In the genomic region with DNA sequence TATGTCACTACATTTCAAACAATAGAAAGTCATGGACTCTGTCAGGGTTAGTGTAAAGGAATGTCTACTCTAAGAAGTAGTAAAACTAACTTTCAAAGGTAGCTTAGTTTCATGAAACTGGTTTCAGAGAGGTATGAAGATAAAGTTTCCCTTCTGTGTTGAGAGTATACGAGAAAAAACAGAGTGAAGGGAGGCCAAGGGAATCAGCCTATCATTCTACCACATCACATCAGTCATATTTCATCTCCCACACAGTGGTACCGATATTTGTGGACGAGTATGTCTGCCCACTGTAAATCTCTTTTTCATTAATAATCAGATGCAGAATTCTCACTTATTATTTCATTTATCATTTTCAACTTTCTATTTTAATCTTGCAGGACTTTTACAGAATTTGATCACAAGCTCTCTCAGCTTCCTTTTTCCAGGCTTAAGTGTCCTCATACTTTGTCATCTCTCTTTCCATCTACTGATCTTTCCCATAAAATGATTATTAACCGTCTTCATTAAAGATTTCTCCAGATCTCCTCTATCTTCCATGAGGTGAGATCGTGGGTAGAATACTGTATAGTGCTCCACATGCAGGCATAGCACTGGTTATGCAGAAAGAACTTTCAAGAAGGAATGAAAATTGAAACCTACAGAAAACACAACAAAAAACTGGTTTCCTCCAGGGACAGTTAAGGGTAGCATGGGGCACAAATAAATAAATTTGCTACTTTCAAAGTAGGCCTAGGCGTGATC, we compare ENCODE assay signal across 9 cellular contexts. TPM values are rescaled to one million over a fixed set of nuclear protein-coding genes. Genes with fewer than 3 reads are reported as not detected.
DNase-seq lines count a peak whose midpoint lies in the region; ATAC-seq and TF ChIP-seq lines count a peak whose summit lies in the region.
"Had no signal": no experiment of that assay in that cellular context is flagged by ENCODE, and none has a peak within 500 bp of the region (broad histone marks: within the 10 kb centered on the region; RNA-seq: fewer than 3 reads in every experiment).

No MANE protein-coding gene starts in this region.

- ATAC-seq in activated CD8-positive, alpha-beta memory T cell treated with anti-CD3 and anti-CD28 coated beads, Interleukin-2, amount 10 ng/mL, durations not matched to agents 7 days and 5 days = peak; percentile 18

- no peak for TF ChIP-seq POLR2A in testis (IDR thresholded peaks at IDR 0.05)

- H3K4me3 ChIP-seq in SK-N-SH (ENCODE audit: low read depth in 2 of 2, low read length in 1 of 2) = peak overlapping the region; percentile 55 to 71; a peak in 3 of 4 replicates
- H3K4me3 ChIP-seq in iPS-18a (ENCODE audit: low read length) = peak overlapping the region; percentile 95
- H3K4me3 ChIP-seq in testis = peak overlapping the region; percentile 42 to 64

- H3K36me3 ChIP-seq in SK-N-SH (replicated peaks in 1 of 2; ENCODE audit: control insufficient read depth in 1 of 2, insufficient read depth in 2 of 2, low read length in 1 of 2) (no peaks in the 10 kb centered on the region), iPS-18a (ENCODE audit: control insufficient read depth, low read depth, low read length) (no peaks in the 10 kb centered on the region), testis (ENCODE audit: low read depth, missing control alignments) (no peaks in the 10 kb centered on the region)

- TF ChIP-seq CTCF in SK-N-SH (IDR thresholded peaks at IDR 0.05) = no peak
- no peak for TF ChIP-seq CTCF in testis (IDR thresholded peaks at IDR 0.05)

- no peaks in the 10 kb centered on the region for H4K20me1 ChIP-seq in SK-N-SH (ENCODE audit: insufficient read depth)

- no peaks in the 10 kb centered on the region for H3K27me3 Mint-ChIP-seq in activated CD8-positive, alpha-beta memory T cell treated with anti-CD3 and anti-CD28 coated beads, Interleukin-2, amount 10 ng/mL, durations not matched to agents 7 days and 5 days

- WGBS in SK-N-SH (ENCODE audit: low lambda C conversion rate) = 26% methylated on average over 6 of the region's 6 CpGs
- 32 to 40% methylated on average over 6 of the region's 6 CpGs for WGBS in testis, 2 donors

- no peak for DNase-seq in activated CD8-positive, alpha-beta memory T cell treated with anti-CD3 and anti-CD28 coated beads, Interleukin-2, amount 10 ng/mL, durations not matched to agents 7 days and 5 days
- no peak for DNase-seq in activated CD8-positive, alpha-beta memory T cell treated with anti-CD3 and anti-CD28 coated beads, Interleukin-2, amount 50 U/mL, for 48 hours
- DNase-seq in SK-N-SH (no peak), testis (no peak), DMS79 (lab: John Stamatoyannopoulos, UW) (no peak), amniotic stem cell (lab: John Stamatoyannopoulos, UW) (no peak), T-helper 9 cell (no peak)
- DNase-seq: activated CD4-positive, alpha-beta T cell treated with anti-CD3 and anti-CD28 coated beads for 1 hour had no signal

- no peak for TF ChIP-seq EP300 in SK-N-SH (IDR thresholded peaks at IDR 0.05; ENCODE audit: borderline replicate concordance in 1 of 2, low read depth in 1 of 2, low read length in 1 of 2)

- H3K9me3 ChIP-seq in SK-N-SH (no peaks in the 10 kb centered on the region), iPS-18a (ENCODE audit: control insufficient read depth, low read depth, low read length) (no peaks in the 10 kb centered on the region), testis (no peaks in the 10 kb centered on the region)

- H3K4me1 ChIP-seq in SK-N-SH (ENCODE audit: control insufficient read depth in 1 of 2, insufficient read depth in 2 of 2, low read depth in 1 of 2, low read length in 1 of 2) = peaks cover 0 to 6% of the 10 kb centered on the region in 2 experiments; a peak in 3 of 4 replicates
- peaks cover 10% of the 10 kb centered on the region for H3K4me1 ChIP-seq in iPS-18a (ENCODE audit: control insufficient read depth, low read depth, low read length)
- peaks cover 9% of the 10 kb centered on the region for H3K4me1 ChIP-seq in testis

- H3K27ac Mint-ChIP-seq in activated CD8-positive, alpha-beta memory T cell treated with anti-CD3 and anti-CD28 coated beads, Interleukin-2, amount 10 ng/mL, durations not matched to agents 7 days and 5 days = peak overlapping the region; percentile 87

- no peak overlapping the region for H3K9ac ChIP-seq in SK-N-SH
- H3K9ac ChIP-seq in iPS-18a (ENCODE audit: low read length) = no peak overlapping the region

- CTCF ChIA-PET in activated CD8-positive, alpha-beta memory T cell treated with anti-CD3 and anti-CD28 coated beads, Interleukin-2, amount 10 ng/mL, durations not matched to agents 7 days and 5 days (lab: Charles Lee) = interaction anchor here (0.6 to 2.9 kb wide), 26 partner anchors 8 to 794 kb away, joined by 3 to 18 read pairs (median 4); partner anchors contain the start of genes AIM2 and IFI16
- CTCF ChIA-PET in SK-N-SH (lab: Yijun Ruan, JAX) = interaction anchor here (0.7 to 1.7 kb wide), 15 partner anchors 8 to 794 kb away, joined by 3 to 20 read pairs (median 4); partner anchors contain the start of genes AIM2 and IFI16

- H3K79me2 ChIP-seq in SK-N-SH (ENCODE audit: insufficient read depth) = no peaks in the 10 kb centered on the region

- H3K27me3 ChIP-seq in SK-N-SH (ENCODE audit: insufficient read depth) (no peaks in the 10 kb centered on the region), iPS-18a (ENCODE audit: control insufficient read depth, insufficient read depth, low read length) (no peaks in the 10 kb centered on the region), testis (no peaks in the 10 kb centered on the region)

- POLR2A ChIA-PET in SK-N-SH (lab: Yijun Ruan, JAX) = no interaction called here

- peaks cover 38% of the 10 kb centered on the region for H3K4me1 Mint-ChIP-seq in activated CD8-positive, alpha-beta memory T cell treated with anti-CD3 and anti-CD28 coated beads, Interleukin-2, amount 10 ng/mL, durations not matched to agents 7 days and 5 days

- H3K4me2 ChIP-seq in SK-N-SH = peak overlapping the region; percentile 85

- intact Hi-C loops in testis (cut with DNase I; ENCODE audit: low total_unique reads) = no loop called here

- H3K4me3 Mint-ChIP-seq in activated CD8-positive, alpha-beta memory T cell treated with anti-CD3 and anti-CD28 coated beads, Interleukin-2, amount 10 ng/mL, durations not matched to agents 7 days and 5 days = peak overlapping the region; percentile 44

- H3F3A ChIP-seq in SK-N-SH (replicated peaks; ENCODE audit: insufficient read depth) = peaks cover 11% of the 10 kb centered on the region

- H3K9me3 Mint-ChIP-seq in activated CD8-positive, alpha-beta memory T cell treated with anti-CD3 and anti-CD28 coated beads, Interleukin-2, amount 10 ng/mL, durations not matched to agents 7 days and 5 days (ENCODE audit: low read depth) = no peaks in the 10 kb centered on the region

- peaks cover 33% of the 10 kb centered on the region for H3K36me3 Mint-ChIP-seq in activated CD8-positive, alpha-beta memory T cell treated with anti-CD3 and anti-CD28 coated beads, Interleukin-2, amount 10 ng/mL, durations not matched to agents 7 days and 5 days

- peak overlapping the region; percentile 96 for H2AFZ ChIP-seq in SK-N-SH (ENCODE audit: low read depth)

- no peaks in the 10 kb centered on the region for H3K9me2 ChIP-seq in SK-N-SH

- TF ChIP-seq RAD21 in SK-N-SH (IDR thresholded peaks at IDR 0.05; ENCODE audit: low read length) = no peak

- H3K27ac ChIP-seq in SK-N-SH (ENCODE audit: low read depth in 2 of 2, low read length in 1 of 2) = no peak overlapping the region
- no peak overlapping the region for H3K27ac ChIP-seq in iPS-18a (ENCODE audit: low read length)
- H3K27ac ChIP-seq in testis = peak overlapping the region; percentile 86 to 91

TF ChIP-seq in SK-N-SH, 30 proteins besides CTCF, POLR2A, EP300 and RAD21 (continues in another document):
- TF ChIP-seq NRF1 (IDR thresholded peaks at IDR 0.05; ENCODE audit: low read depth, low read length) = no peak
- TF ChIP-seq NFIC (IDR thresholded peaks at IDR 0.05; ENCODE audit: borderline replicate concordance) = no peak
- no peak for TF ChIP-seq USF2 (IDR thresholded peaks at IDR 0.05; ENCODE audit: borderline replicate concordance, low read depth, low read length)
- no peak for TF ChIP-seq TAF1 (IDR thresholded peaks at IDR 0.05; ENCODE audit: borderline replicate concordance, low read depth, low read length)
- TF ChIP-seq, protein P1, sequence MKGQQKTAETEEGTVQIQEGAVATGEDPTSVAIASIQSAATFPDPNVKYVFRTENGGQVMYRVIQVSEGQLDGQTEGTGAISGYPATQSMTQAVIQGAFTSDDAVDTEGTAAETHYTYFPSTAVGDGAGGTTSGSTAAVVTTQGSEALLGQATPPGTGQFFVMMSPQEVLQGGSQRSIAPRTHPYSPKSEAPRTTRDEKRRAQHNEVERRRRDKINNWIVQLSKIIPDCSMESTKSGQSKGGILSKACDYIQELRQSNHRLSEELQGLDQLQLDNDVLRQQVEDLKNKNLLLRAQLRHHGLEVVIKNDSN (IDR thresholded peaks at IDR 0.05; ENCODE audit: borderline replicate concordance, low read depth) = no peak
- no peak for TF ChIP-seq GABPA (IDR thresholded peaks at IDR 0.05; ENCODE audit: low read depth)
- no peak for TF ChIP-seq FOXJ3 (CRISPR knock-in tag; IDR thresholded peaks at IDR 0.05)
- no peak for TF ChIP-seq YY1 (IDR thresholded peaks at IDR 0.05; ENCODE audit: low read depth)
- TF ChIP-seq MEF2A (IDR thresholded peaks at IDR 0.05; ENCODE audit: borderline replicate concordance, low read depth) = no peak
- TF ChIP-seq TEAD4 (IDR thresholded peaks at IDR 0.05; ENCODE audit: borderline replicate concordance, insufficient read depth) = no peak
- TF ChIP-seq EZH2phosphoT487 (IDR thresholded peaks at IDR 0.05; ENCODE audit: borderline replicate concordance, low read depth) = no peak

RNA-seq across cellular contexts. Expression of gene IFI16, which starts 11.5 kb away (rescaled TPM):
- 100 to 1,000 TPM; 388 to 393 TPM for total RNA-seq in activated CD8-positive, alpha-beta memory T cell treated with anti-CD3 and anti-CD28 coated beads, Interleukin-2, amount 10 ng/mL, durations not matched to agents 7 days and 5 days
- polyA plus RNA-seq in SK-N-SH (2012; rRNA removed) = 56.1 and 72.4 TPM in 2 replicates
- 85.8 and 103 TPM in 2 replicates for polyA plus RNA-seq in SK-N-SH (2012; cell fraction: cytosol; rRNA removed)
- 29.4 and 57.0 TPM in 2 replicates for polyA plus RNA-seq in SK-N-SH (2012; cell fraction: nucleus; rRNA removed)
- total RNA-seq in testis = 10 to 100 TPM; 34.3 to 39.8 TPM
- 35.7 TPM for polyA plus RNA-seq in testis (ENCODE audit: insufficient read depth, low read depth, low replicate concordance)

Comparison
In these comparisons a context has a peak if more than half of its experiments do, and no peak if none do; other contexts are left out.
1. H3K27ac ChIP-seq: peak in testis (2 of 2); none in SK-N-SH (0 of 2) and iPS-18a (single experiment).
2. RNA of gene IFI16, which starts 11.5 kb away (total RNA-seq): 388 to 393 TPM in activated CD8-positive, alpha-beta memory T cell treated with anti-CD3 and anti-CD28 coated beads, Interleukin-2, amount 10 ng/mL, durations not matched to agents 7 days and 5 days; 34.3 to 39.8 TPM in testis; every median in the first group is over 4 times any median in the second.
3. Peak in every context shown above with its lines, with median percentiles within 50 percentile points of each other: H3K4me3 ChIP-seq.